8 cellular contexts compared by ENCODE assay signal in the genomic region with DNA sequence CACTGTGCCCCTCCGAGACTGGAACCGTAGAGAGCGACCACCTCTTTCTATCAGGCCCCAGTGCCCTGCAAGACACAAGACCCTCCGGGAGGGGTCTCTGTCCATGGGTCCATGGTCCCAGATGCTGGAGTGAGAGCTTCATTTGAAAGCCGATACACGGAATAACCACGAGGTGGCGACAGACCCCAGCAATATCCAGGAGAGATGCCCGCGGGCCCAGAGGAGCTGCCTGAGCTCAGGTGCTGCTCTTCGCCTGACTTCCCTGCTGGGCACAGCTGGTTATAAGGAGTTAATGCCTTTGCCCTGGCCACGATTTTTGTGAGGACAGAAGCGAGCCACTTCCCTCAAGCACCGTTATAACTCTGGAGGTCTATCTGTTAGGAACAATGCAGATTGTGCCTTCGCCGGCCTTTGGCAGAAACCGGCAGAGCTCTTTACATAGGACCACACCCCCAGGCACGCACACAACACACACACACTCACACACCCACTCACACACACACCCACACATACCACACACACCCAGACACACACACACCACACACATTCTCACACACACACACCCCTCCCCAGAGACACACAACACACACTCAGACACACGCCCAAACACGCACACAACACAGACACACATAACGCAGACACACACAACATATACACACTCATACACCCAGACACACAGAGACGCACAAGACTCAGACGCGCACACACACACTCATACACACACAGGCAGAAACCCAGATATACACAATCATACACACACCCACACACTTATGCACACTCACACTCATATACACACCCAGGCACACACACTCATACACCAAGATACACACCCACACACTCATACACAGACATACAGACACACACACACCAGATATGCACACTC.
A peak's percentile ranks its signal among the peaks of the same experiment; 100 is the strongest.
DNase-seq lines count a peak whose midpoint lies in the region; ATAC-seq lines count a peak whose summit lies in the region.

No MANE protein-coding gene starts in this region.

- peak; percentile 65 for ATAC-seq in HG03460 (IDR thresholded peaks at IDR 0.05; ENCODE audit: unreplicated experiment)
- ATAC-seq in stimulated activated naive B cell treated with anti-CD40 and anti-IgM and Interleukin-4, amounts not matched to agents 10 μg/mL and 1 μg/mL and 100 μg/mL, for 72 hours (replicated peaks) = peak; percentile 71 to 84

- H3K27ac Mint-ChIP-seq in stimulated activated naive B cell treated with anti-CD40 and anti-IgM and Interleukin-4, amounts not matched to agents 10 μg/mL and 1 μg/mL and 100 μg/mL, for 72 hours = no peak overlapping the region

- DNase-seq in activated gamma-delta T cell treated with Interleukin-2 at 50 U/mL for 16 hours = peak; percentile 44
- no peak for DNase-seq in activated gamma-delta T cell (lab: John Stamatoyannopoulos, UW)
- DNase-seq in NCI-H774 (lab: John Stamatoyannopoulos, UW) = peak; percentile 64
- peak; percentile 67 to 75 for DNase-seq in activated CD4-positive, alpha-beta T cell treated with anti-CD3 and anti-CD28 coated beads, Interleukin-2, amount 50 U/mL, for 48 hours
- peak; percentile 31 for DNase-seq in effector CD4-positive, alpha-beta T cell
- peak; percentile 63 for DNase-seq in midbrain (lab: John Stamatoyannopoulos, UW)
- DNase-seq in stimulated activated naive B cell treated with anti-CD40 and anti-IgM and Interleukin-4, amounts not matched to agents 10 μg/mL and 1 μg/mL and 100 μg/mL, for 72 hours = peak; percentile 44

- H3K9me3 Mint-ChIP-seq in stimulated activated naive B cell treated with anti-CD40 and anti-IgM and Interleukin-4, amounts not matched to agents 10 μg/mL and 1 μg/mL and 100 μg/mL, for 72 hours = no peaks in the 10 kb centered on the region

- no peaks in the 10 kb centered on the region for H3K4me1 Mint-ChIP-seq in stimulated activated naive B cell treated with anti-CD40 and anti-IgM and Interleukin-4, amounts not matched to agents 10 μg/mL and 1 μg/mL and 100 μg/mL, for 72 hours

- H3K27me3 Mint-ChIP-seq in stimulated activated naive B cell treated with anti-CD40 and anti-IgM and Interleukin-4, amounts not matched to agents 10 μg/mL and 1 μg/mL and 100 μg/mL, for 72 hours = no peaks in the 10 kb centered on the region

- no peaks in the 10 kb centered on the region for H3K36me3 Mint-ChIP-seq in stimulated activated naive B cell treated with anti-CD40 and anti-IgM and Interleukin-4, amounts not matched to agents 10 μg/mL and 1 μg/mL and 100 μg/mL, for 72 hours

- H3K4me3 Mint-ChIP-seq in stimulated activated naive B cell treated with anti-CD40 and anti-IgM and Interleukin-4, amounts not matched to agents 10 μg/mL and 1 μg/mL and 100 μg/mL, for 72 hours = no peak overlapping the region
